ENCODE assay signal across 21 cellular contexts in the genomic region with DNA sequence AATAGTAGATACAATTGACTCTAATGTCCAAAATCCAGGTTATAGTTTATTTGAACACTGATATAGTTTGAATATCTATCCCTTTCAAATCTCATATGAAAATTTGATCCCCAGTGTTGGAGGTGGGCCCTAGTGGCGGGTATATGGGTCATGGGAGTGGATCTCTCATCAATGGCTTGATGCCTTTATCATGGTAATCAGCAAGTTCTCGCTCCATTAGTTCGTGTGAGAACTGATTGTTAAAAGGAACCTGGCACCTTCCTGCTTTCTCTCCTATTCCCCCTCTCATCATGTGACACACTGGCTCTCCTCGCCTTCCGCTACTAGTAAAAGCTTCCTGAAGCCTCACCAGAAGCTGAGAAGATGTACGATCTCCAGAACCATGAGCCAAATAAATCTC.
"Had no signal": no experiment of that assay in that cellular context is flagged by ENCODE, and none has a peak within 500 bp of the region (broad histone marks: within the 10 kb centered on the region; RNA-seq: fewer than 3 reads in every experiment).

No MANE protein-coding gene starts in this region.

- H3K27ac ChIP-seq: SJSA1, SK-N-MC had no signal

- H3K9me3 ChIP-seq: MG63, SJSA1 had no signal

- H3K4me3 ChIP-seq: MG63, SJSA1, SK-N-MC had no signal

- H3K36me3 ChIP-seq: MG63, SJSA1 had no signal

- DNase-seq: KBM-7, MG63, NCI-H1092, NCI-H1105 treated with DMSO at 0.1 percent for 48 hours, NCI-H1417 treated with DMSO at 0.1 percent for 48 hours, NCI-H146, NCI-H1694 treated with DMSO at 0.1 percent for 48 hours, NCI-H1930, NCI-H2081, NCI-H2171, NCI-H226, NCI-H446, NCI-H510A, NCI-H524 treated with DMSO at 0.1 percent for 48 hours, NCI-H69, NCI-H774, Right ventricle myocardium superior, RPMI8226, SIG-M5 had no signal

- H3K4me1 ChIP-seq: SJSA1 had no signal

- H3K27me3 ChIP-seq: MG63, SJSA1 had no signal
